Comparison of ENCODE assay signal across 1 cellular context in the genomic region with DNA sequence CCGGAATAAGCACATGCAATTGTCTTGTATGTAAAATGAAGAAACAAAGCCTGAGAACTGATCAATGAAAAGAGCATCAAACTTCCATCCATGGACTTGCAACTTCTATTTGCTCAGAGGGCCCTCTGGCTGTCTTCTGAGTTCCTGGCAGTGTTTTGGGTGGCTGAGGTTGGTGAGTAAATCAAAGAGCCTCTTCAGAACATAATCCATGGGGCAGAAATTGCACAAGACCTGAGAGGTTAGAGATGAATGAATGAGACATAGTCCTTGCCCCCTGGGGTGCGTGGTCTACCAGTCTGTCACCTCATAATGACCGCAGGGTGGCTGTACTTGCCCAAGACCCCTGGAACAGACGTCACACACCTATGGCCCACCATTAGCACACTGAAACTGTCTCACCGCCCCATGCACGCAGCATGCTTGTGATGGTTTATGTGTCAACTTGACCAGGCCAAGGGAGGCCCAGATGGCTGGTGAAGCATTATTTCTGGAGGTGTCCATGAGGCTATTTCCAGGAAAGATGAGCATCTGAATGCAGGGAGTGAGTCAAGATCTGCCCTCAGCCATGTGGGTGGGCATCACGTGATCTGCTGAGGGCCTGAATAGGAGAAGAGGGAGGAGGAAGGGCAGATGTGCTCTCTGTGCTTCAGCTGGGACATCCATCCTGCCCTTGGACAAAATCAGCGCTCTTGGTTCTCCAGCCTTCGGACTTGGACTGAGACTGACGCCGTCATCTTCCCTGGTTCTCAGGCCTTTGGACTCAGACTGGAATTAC.
TF ChIP-seq lines count a peak whose summit lies in the region.

No MANE protein-coding gene starts in this region.

TF ChIP-seq in GM23338, 12 proteins besides CTCF, POLR2A, EP300 and RAD21:
- TF ChIP-seq POLR2AphosphoS5 (IDR thresholded peaks at IDR 0.05; ENCODE audit: low read depth) (no peak), ZNF114 (CRISPR knock-in tag; IDR thresholded peaks at IDR 0.05) (no peak)
- TF ChIP-seq, protein P1, sequence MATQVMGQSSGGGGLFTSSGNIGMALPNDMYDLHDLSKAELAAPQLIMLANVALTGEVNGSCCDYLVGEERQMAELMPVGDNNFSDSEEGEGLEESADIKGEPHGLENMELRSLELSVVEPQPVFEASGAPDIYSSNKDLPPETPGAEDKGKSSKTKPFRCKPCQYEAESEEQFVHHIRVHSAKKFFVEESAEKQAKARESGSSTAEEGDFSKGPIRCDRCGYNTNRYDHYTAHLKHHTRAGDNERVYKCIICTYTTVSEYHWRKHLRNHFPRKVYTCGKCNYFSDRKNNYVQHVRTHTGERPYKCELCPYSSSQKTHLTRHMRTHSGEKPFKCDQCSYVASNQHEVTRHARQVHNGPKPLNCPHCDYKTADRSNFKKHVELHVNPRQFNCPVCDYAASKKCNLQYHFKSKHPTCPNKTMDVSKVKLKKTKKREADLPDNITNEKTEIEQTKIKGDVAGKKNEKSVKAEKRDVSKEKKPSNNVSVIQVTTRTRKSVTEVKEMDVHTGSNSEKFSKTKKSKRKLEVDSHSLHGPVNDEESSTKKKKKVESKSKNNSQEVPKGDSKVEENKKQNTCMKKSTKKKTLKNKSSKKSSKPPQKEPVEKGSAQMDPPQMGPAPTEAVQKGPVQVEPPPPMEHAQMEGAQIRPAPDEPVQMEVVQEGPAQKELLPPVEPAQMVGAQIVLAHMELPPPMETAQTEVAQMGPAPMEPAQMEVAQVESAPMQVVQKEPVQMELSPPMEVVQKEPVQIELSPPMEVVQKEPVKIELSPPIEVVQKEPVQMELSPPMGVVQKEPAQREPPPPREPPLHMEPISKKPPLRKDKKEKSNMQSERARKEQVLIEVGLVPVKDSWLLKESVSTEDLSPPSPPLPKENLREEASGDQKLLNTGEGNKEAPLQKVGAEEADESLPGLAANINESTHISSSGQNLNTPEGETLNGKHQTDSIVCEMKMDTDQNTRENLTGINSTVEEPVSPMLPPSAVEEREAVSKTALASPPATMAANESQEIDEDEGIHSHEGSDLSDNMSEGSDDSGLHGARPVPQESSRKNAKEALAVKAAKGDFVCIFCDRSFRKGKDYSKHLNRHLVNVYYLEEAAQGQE (IDR thresholded peaks at IDR 0.05; ENCODE audit: unreplicated experiment), result no peak
TF ChIP-seq in GM23338: peak in this region for 0.
